Comparison of ENCODE assay signal across 15 cellular contexts in the genomic region with DNA sequence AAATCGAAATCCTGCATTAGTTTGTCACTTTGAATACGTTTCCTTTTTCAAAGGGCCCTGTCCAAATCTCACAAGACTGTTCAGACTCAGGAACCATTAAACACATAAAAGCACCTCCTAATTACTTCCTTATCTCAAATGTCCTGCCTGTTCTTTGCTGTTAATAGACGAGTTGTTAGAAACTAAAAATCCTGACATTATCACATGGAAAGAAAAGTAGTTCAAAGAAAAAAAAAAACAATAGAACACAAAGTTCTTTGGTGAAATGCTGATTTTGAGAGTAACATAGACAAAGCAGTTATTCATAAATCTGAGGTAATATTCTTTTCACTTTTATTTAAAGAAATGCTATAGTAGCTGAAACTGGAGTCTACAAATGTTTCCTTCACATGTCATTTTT. TPM values are rescaled to one million over a fixed set of nuclear protein-coding genes. Genes with fewer than 3 reads are reported as not detected.
DNase-seq lines count a peak whose midpoint lies in the region; ATAC-seq and TF ChIP-seq lines count a peak whose summit lies in the region.
"Had no signal": no experiment of that assay in that cellular context is flagged by ENCODE, and none has a peak within 500 bp of the region (broad histone marks: within the 10 kb centered on the region; RNA-seq: fewer than 3 reads in every experiment).

No MANE protein-coding gene starts in this region.

- no peak for DNase-seq in activated CD4-positive, alpha-beta T cell treated with anti-CD3 and anti-CD28 coated beads, Interleukin-2, amount 10 ng/mL, durations not matched to agents 24 days and 14 days
- DNase-seq in activated CD4-positive, alpha-beta T cell treated with anti-CD3 and anti-CD28 coated beads for 48 hours: no peak
- DNase-seq in smooth muscle cell (lab: John Stamatoyannopoulos, UW; ENCODE audit: unreplicated experiment) (no peak), T-helper 2 cell (no peak)
- DNase-seq in stimulated activated naive CD8-positive, alpha-beta T cell treated with anti-CD3 and anti-CD28 coated beads, Interleukin-15, amount 100 ng/mL, for 72 hours: no peak
- DNase-seq: C1 segment of cervical spinal cord; CD4-positive, alpha-beta T cell; DND-41; GDM1; HCEC 1CT; IMR-90 had no signal

- no peak overlapping the region for H3K27ac ChIP-seq in HEK293 (ENCODE audit: extremely low read depth, low read depth, low read length)
- peak overlapping the region; percentile 35 for H3K27ac ChIP-seq in smooth muscle cell (ENCODE audit: low read depth)

- ATAC-seq in activated T-helper 17 cell treated with anti-CD3 and anti-CD28 coated beads, Interleukin-2, amount 50 U/mL, for 72 hours (replicated peaks): no peak
- ATAC-seq in stimulated activated naive CD8-positive, alpha-beta T cell treated with anti-CD3 and anti-CD28 coated beads, Interleukin-15, amount 100 ng/mL, for 72 hours: no peak
- ATAC-seq in HG03139 (IDR thresholded peaks at IDR 0.05; ENCODE audit: unreplicated experiment): no peak

- H3K4me2 ChIP-seq in smooth muscle cell: no peak overlapping the region

- 18% methylated on average over 3 of the region's 3 CpGs for WGBS in smooth muscle cell (ENCODE audit: low lambda C conversion rate)

- H3K4me1 ChIP-seq in HEK293 (ENCODE audit: control insufficient read depth, insufficient read depth, low read length) (no peaks in the 10 kb centered on the region), smooth muscle cell (ENCODE audit: low read depth) (peaks cover 6% of the 10 kb centered on the region)

- H4K20me1 ChIP-seq in smooth muscle cell (ENCODE audit: low read depth): no peaks in the 10 kb centered on the region

- H3K4me3 ChIP-seq in HEK293 (ENCODE audit: low read depth, low read length) (no peak overlapping the region), smooth muscle cell (no peak overlapping the region)

- no peaks in the 10 kb centered on the region for H3K79me2 ChIP-seq in smooth muscle cell (ENCODE audit: low read depth)

- CTCF ChIA-PET in HEK293 (lab: Yijun Ruan, JAX): interaction anchor here (0.7 kb wide), 1 partner anchor 35 kb away, joined by 3 read pairs; no protein-coding TSS in a partner anchor

- peaks cover 14% of the 10 kb centered on the region for H3K4me1 Mint-ChIP-seq in activated CD4-positive, alpha-beta T cell treated with anti-CD3 and anti-CD28 coated beads, Interleukin-2, amount 10 ng/mL, durations not matched to agents 24 days and 14 days
- no peaks in the 10 kb centered on the region for H3K4me1 Mint-ChIP-seq in activated T-helper 17 cell treated with anti-CD3 and anti-CD28 coated beads, Interleukin-2, amount 50 U/mL, for 72 hours
- peaks cover 6% of the 10 kb centered on the region for H3K4me1 Mint-ChIP-seq in stimulated activated naive CD8-positive, alpha-beta T cell treated with anti-CD3 and anti-CD28 coated beads, Interleukin-15, amount 100 ng/mL, for 72 hours
- H3K4me1 Mint-ChIP-seq: B cell had no signal

- peaks cover 3% of the 10 kb centered on the region for H3F3A ChIP-seq in smooth muscle cell (ENCODE audit: low read depth)

- H3K9ac ChIP-seq in smooth muscle cell (ENCODE audit: low read depth): no peak overlapping the region

- no peak overlapping the region for H3K4me3 Mint-ChIP-seq in activated CD4-positive, alpha-beta T cell treated with anti-CD3 and anti-CD28 coated beads, Interleukin-2, amount 10 ng/mL, durations not matched to agents 24 days and 14 days
- H3K4me3 Mint-ChIP-seq in activated T-helper 17 cell treated with anti-CD3 and anti-CD28 coated beads, Interleukin-2, amount 50 U/mL, for 72 hours: no peak overlapping the region
- no peak overlapping the region for H3K4me3 Mint-ChIP-seq in stimulated activated naive CD8-positive, alpha-beta T cell treated with anti-CD3 and anti-CD28 coated beads, Interleukin-15, amount 100 ng/mL, for 72 hours
- H3K4me3 Mint-ChIP-seq: B cell; CD4-positive, alpha-beta T cell had no signal

- POLR2A ChIA-PET in HEK293 (lab: Yijun Ruan, JAX): no interaction called here

- H3K27ac Mint-ChIP-seq in activated CD4-positive, alpha-beta T cell treated with anti-CD3 and anti-CD28 coated beads, Interleukin-2, amount 10 ng/mL, durations not matched to agents 24 days and 14 days: peak overlapping the region; percentile 59
- peak overlapping the region; percentile 28 for H3K27ac Mint-ChIP-seq in activated T-helper 17 cell treated with anti-CD3 and anti-CD28 coated beads, Interleukin-2, amount 50 U/mL, for 72 hours
- no peak overlapping the region for H3K27ac Mint-ChIP-seq in stimulated activated naive CD8-positive, alpha-beta T cell treated with anti-CD3 and anti-CD28 coated beads, Interleukin-15, amount 100 ng/mL, for 72 hours
- H3K27ac Mint-ChIP-seq: B cell; CD4-positive, alpha-beta T cell had no signal

- peaks cover 3% of the 10 kb centered on the region for H3K36me3 Mint-ChIP-seq in activated CD4-positive, alpha-beta T cell treated with anti-CD3 and anti-CD28 coated beads, Interleukin-2, amount 10 ng/mL, durations not matched to agents 24 days and 14 days (ENCODE audit: low read depth)
- H3K36me3 Mint-ChIP-seq in activated T-helper 17 cell treated with anti-CD3 and anti-CD28 coated beads, Interleukin-2, amount 50 U/mL, for 72 hours (ENCODE audit: low read depth): no peaks in the 10 kb centered on the region

- H3K36me3 ChIP-seq in HEK293 (ENCODE audit: control insufficient read depth in 2 of 2, insufficient read depth in 1 of 2, low read length in 2 of 2) (no peaks in the 10 kb centered on the region), smooth muscle cell (ENCODE audit: low read depth) (no peaks in the 10 kb centered on the region)

- no peaks in the 10 kb centered on the region for H3K27me3 Mint-ChIP-seq in activated CD4-positive, alpha-beta T cell treated with anti-CD3 and anti-CD28 coated beads, Interleukin-2, amount 10 ng/mL, durations not matched to agents 24 days and 14 days
- no peaks in the 10 kb centered on the region for H3K27me3 Mint-ChIP-seq in activated T-helper 17 cell treated with anti-CD3 and anti-CD28 coated beads, Interleukin-2, amount 50 U/mL, for 72 hours
- H3K27me3 Mint-ChIP-seq in stimulated activated naive CD8-positive, alpha-beta T cell treated with anti-CD3 and anti-CD28 coated beads, Interleukin-15, amount 100 ng/mL, for 72 hours: no peaks in the 10 kb centered on the region
- H3K27me3 Mint-ChIP-seq: B cell; CD4-positive, alpha-beta T cell had no signal

- TF ChIP-seq CTCF in HEK293 (tag by site-specific recombination; IDR thresholded peaks at IDR 0.05) (no peak), smooth muscle cell (IDR thresholded peaks at IDR 0.05; ENCODE audit: borderline replicate concordance, insufficient read depth, poor library complexity, severe bottlenecking) (no peak)

- H3K9me3 ChIP-seq in HEK293 (ENCODE audit: control insufficient read depth, insufficient read depth, low read depth, low read length): no peaks in the 10 kb centered on the region
- H3K9me3 ChIP-seq in smooth muscle cell (replicated peaks; ENCODE audit: low read depth): no peaks in the 10 kb centered on the region

- H2AFZ ChIP-seq in smooth muscle cell (ENCODE audit: low read depth): peak overlapping the region; percentile 74

- H3K9me3 Mint-ChIP-seq in activated CD4-positive, alpha-beta T cell treated with anti-CD3 and anti-CD28 coated beads, Interleukin-2, amount 10 ng/mL, durations not matched to agents 24 days and 14 days: peaks cover 9% of the 10 kb centered on the region
- no peaks in the 10 kb centered on the region for H3K9me3 Mint-ChIP-seq in activated T-helper 17 cell treated with anti-CD3 and anti-CD28 coated beads, Interleukin-2, amount 50 U/mL, for 72 hours
- no peaks in the 10 kb centered on the region for H3K9me3 Mint-ChIP-seq in stimulated activated naive CD8-positive, alpha-beta T cell treated with anti-CD3 and anti-CD28 coated beads, Interleukin-15, amount 100 ng/mL, for 72 hours
- H3K9me3 Mint-ChIP-seq: CD4-positive, alpha-beta T cell had no signal

- no peaks in the 10 kb centered on the region for H3K27me3 ChIP-seq in smooth muscle cell (ENCODE audit: low read depth)

- intact Hi-C loops in activated CD4-positive, alpha-beta T cell treated with anti-CD3 and anti-CD28 coated beads, Interleukin-2, amount 10 ng/mL, durations not matched to agents 24 days and 14 days (cut with micrococcal nuclease): no loop called here

TF ChIP-seq in HEK293, 187 proteins besides CTCF, POLR2A, EP300 and RAD21:
- TF ChIP-seq, protein P1, sequence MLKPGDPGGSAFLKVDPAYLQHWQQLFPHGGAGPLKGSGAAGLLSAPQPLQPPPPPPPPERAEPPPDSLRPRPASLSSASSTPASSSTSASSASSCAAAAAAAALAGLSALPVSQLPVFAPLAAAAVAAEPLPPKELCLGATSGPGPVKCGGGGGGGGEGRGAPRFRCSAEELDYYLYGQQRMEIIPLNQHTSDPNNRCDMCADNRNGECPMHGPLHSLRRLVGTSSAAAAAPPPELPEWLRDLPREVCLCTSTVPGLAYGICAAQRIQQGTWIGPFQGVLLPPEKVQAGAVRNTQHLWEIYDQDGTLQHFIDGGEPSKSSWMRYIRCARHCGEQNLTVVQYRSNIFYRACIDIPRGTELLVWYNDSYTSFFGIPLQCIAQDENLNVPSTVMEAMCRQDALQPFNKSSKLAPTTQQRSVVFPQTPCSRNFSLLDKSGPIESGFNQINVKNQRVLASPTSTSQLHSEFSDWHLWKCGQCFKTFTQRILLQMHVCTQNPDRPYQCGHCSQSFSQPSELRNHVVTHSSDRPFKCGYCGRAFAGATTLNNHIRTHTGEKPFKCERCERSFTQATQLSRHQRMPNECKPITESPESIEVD (tag by site-specific recombination; IDR thresholded peaks at IDR 0.05): peak; percentile 37; the same call in 1 of the 2 replicates
- TF ChIP-seq ZNF660 (tag by site-specific recombination; IDR thresholded peaks at IDR 0.05): no peak

RNA-seq across cellular contexts. Expression of a gene that starts 12.1 kb away (rescaled TPM):
- 135 and 136 TPM in 2 replicates for total RNA-seq in activated CD4-positive, alpha-beta T cell treated with anti-CD3 and anti-CD28 coated beads, Interleukin-2, amount 10 ng/mL, durations not matched to agents 24 days and 14 days
- total RNA-seq in activated T-helper 17 cell treated with anti-CD3 and anti-CD28 coated beads, Interleukin-2, amount 50 U/mL, for 72 hours: 100 to 1,000 TPM; 164 to 185 TPM
- total RNA-seq in smooth muscle cell: 68.7 and 78.5 TPM in 2 replicates
- polyA plus RNA-seq in smooth muscle cell: 12.6 and 14.3 TPM in 2 replicates

Comparison
In these comparisons a context has a peak if more than half of its experiments do, and no peak if none do; other contexts are left out.
1. H3K27ac Mint-ChIP-seq: peak in activated CD4-positive, alpha-beta T cell treated with anti-CD3 and anti-CD28 coated beads, Interleukin-2, amount 10 ng/mL, durations not matched to agents 24 days and 14 days (single experiment) and activated T-helper 17 cell treated with anti-CD3 and anti-CD28 coated beads, Interleukin-2, amount 50 U/mL, for 72 hours (single experiment); none in stimulated activated naive CD8-positive, alpha-beta T cell treated with anti-CD3 and anti-CD28 coated beads, Interleukin-15, amount 100 ng/mL, for 72 hours (0 of 2).